Comparison of ENCODE assay signal across 9 cellular contexts in the genomic region with DNA sequence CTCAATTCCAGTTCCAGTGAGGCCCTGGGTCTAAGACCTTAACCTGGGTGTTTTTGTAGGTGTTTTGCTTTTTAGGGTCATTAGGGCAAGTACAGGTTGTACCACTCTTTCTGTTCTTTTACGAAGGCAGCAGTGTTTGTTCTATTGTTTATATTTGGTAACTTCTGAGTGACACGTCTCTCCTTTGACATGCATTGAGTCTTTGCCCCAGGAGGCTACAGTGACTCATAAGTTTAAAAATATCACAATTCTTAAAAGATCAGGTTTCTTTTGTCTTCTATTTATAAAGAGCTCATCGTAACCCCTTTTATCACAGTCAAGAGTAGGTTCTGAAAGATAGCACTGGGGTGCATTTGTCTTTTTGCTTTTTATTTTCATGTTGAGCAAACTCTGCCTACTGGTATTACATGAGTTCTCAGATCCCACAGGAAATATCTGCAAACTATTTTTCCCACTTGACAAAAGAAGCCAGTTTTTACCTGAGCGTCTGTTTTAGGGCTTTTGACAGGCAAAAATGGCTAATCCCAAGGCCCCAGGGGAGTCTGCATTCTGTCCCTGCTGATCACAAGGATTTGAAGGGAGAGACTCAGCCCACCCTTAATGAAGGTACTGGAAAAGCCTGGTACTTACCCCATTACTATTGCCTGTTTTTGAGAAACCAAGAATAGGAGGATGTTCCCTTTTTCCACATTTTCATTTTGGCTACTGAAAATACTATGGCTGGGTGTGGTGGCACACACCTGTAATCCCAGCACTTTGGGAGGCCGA. TPM values are rescaled to one million over a fixed set of nuclear protein-coding genes. Genes with fewer than 3 reads are reported as not detected.
A peak's percentile ranks its signal among the peaks of the same experiment; 100 is the strongest.
DNase-seq lines count a peak whose midpoint lies in the region; ATAC-seq, FAIRE-seq and TF ChIP-seq lines count a peak whose summit lies in the region.
"Had no signal": no experiment of that assay in that cellular context is flagged by ENCODE, and none has a peak within 500 bp of the region (broad histone marks: within the 10 kb centered on the region; RNA-seq: fewer than 3 reads in every experiment).

No MANE protein-coding gene starts in this region.

- H3K4me1 ChIP-seq in BLaER1 treated with 17β-estradiol and CSF1 and Interleukin-3, amounts not matched to agents 10 nM and 100 nM = peaks cover 12 to 52% (median 25%) of the 10 kb centered on the region in 10 experiments
- peaks cover 30% of the 10 kb centered on the region for H3K4me1 ChIP-seq in skeletal muscle satellite cell (ENCODE audit: control insufficient read depth, insufficient read depth, low read length)

- H3K4me3 Mint-ChIP-seq in T-helper 2 cell treated with Interferon-gamma antibody and Interleukin-4, amounts not matched to agents 5 μg/mL and 100 μg/mL, for 36 hours = no peak overlapping the region
- H3K4me3 Mint-ChIP-seq: central memory CD8-positive, alpha-beta T cell had no signal

- FAIRE-seq in bronchial epithelial cell (lab: Jason Lieb, UNC) = no peak

- no peaks in the 10 kb centered on the region for H3K9me3 ChIP-seq in BLaER1 treated with 17β-estradiol and CSF1 and Interleukin-3, amounts not matched to agents 10 nM and 100 nM (replicated peaks in 1 of 11)
- no peaks in the 10 kb centered on the region for H3K9me3 ChIP-seq in skeletal muscle satellite cell (replicated peaks; ENCODE audit: low read length)

- peaks cover 7% of the 10 kb centered on the region for H3K36me3 Mint-ChIP-seq in T-helper 2 cell treated with Interferon-gamma antibody and Interleukin-4, amounts not matched to agents 5 μg/mL and 100 μg/mL, for 36 hours (ENCODE audit: low read depth)

- ATAC-seq in GM19455 (IDR thresholded peaks at IDR 0.05; ENCODE audit: unreplicated experiment) (peak; percentile 80), HG03439 (IDR thresholded peaks at IDR 0.05; ENCODE audit: unreplicated experiment) (peak; percentile 87)

- TF ChIP-seq CTCF in bronchial epithelial cell (IDR thresholded peaks at IDR 0.05; ENCODE audit: insufficient read depth, low read length, severe bottlenecking) = no peak

- no peak overlapping the region for H3K27ac Mint-ChIP-seq in T-helper 2 cell treated with Interferon-gamma antibody and Interleukin-4, amounts not matched to agents 5 μg/mL and 100 μg/mL, for 36 hours

- no peaks in the 10 kb centered on the region for H3K27me3 ChIP-seq in BLaER1 treated with 17β-estradiol and CSF1 and Interleukin-3, amounts not matched to agents 10 nM and 100 nM
- H3K27me3 ChIP-seq in bronchial epithelial cell (ENCODE audit: control insufficient read depth, insufficient read depth, low read length) (no peaks in the 10 kb centered on the region), skeletal muscle satellite cell (ENCODE audit: control insufficient read depth, insufficient read depth, low read length) (no peaks in the 10 kb centered on the region)

- DNase-seq in bronchial epithelial cell (ENCODE audit: low read depth) (peak; percentile 85), NOMO-1 treated with dmso at 0.1 percent for 144 hours (lab: John Stamatoyannopoulos, UW; ENCODE audit: unreplicated experiment) (no peak)
- no peak for DNase-seq in stimulated activated CD4-positive, alpha-beta T cell treated with anti-CD3 and anti-CD28 coated beads, Interleukin-2, amount 100 ng/mL, for 48 hours
- no peak for DNase-seq in T-helper 2 cell treated with Interferon-gamma antibody and Interleukin-4, amounts not matched to agents 5 μg/mL and 100 μg/mL, for 36 hours (ENCODE audit: low spot score)

- H3K36me3 ChIP-seq in BLaER1 treated with 17β-estradiol and CSF1 and Interleukin-3, amounts not matched to agents 10 nM and 100 nM = peaks cover 6 to 59% (median 26%) of the 10 kb centered on the region in 11 experiments; a peak in 21 of 22 replicates
- no peaks in the 10 kb centered on the region for H3K36me3 ChIP-seq in bronchial epithelial cell (ENCODE audit: control insufficient read depth, insufficient read depth, low read length)
- peaks cover under 1% of the 10 kb centered on the region for H3K36me3 ChIP-seq in skeletal muscle satellite cell (ENCODE audit: insufficient read depth, low read length)

- peak overlapping the region in 3 of 10 experiments; percentile 3 to 32 (median 4); a peak in 2 of 20 replicates for H3K4me3 ChIP-seq in BLaER1 treated with 17β-estradiol and CSF1 and Interleukin-3, amounts not matched to agents 10 nM and 100 nM
- H3K4me3 ChIP-seq in bronchial epithelial cell (ENCODE audit: low read depth, low read length) (no peak overlapping the region), skeletal muscle satellite cell (ENCODE audit: low read length) (peak overlapping the region; percentile 4)

- H3K4me1 Mint-ChIP-seq in T-helper 2 cell treated with Interferon-gamma antibody and Interleukin-4, amounts not matched to agents 5 μg/mL and 100 μg/mL, for 36 hours (ENCODE audit: low read depth) = no peaks in the 10 kb centered on the region
- H3K4me1 Mint-ChIP-seq: central memory CD8-positive, alpha-beta T cell had no signal

- H3K4me2 ChIP-seq in BLaER1 treated with 17β-estradiol and CSF1 and Interleukin-3, amounts not matched to agents 10 nM and 100 nM = peak overlapping the region; percentile 43 to 82 (median 73)
- peak overlapping the region; percentile 59 for H3K4me2 ChIP-seq in skeletal muscle satellite cell (ENCODE audit: low read length)

- H3K9me3 Mint-ChIP-seq in T-helper 2 cell treated with Interferon-gamma antibody and Interleukin-4, amounts not matched to agents 5 μg/mL and 100 μg/mL, for 36 hours = no peaks in the 10 kb centered on the region
- H3K9me3 Mint-ChIP-seq: central memory CD8-positive, alpha-beta T cell had no signal

- no peaks in the 10 kb centered on the region for H4K20me1 ChIP-seq in BLaER1 treated with 17β-estradiol and CSF1 and Interleukin-3, amounts not matched to agents 10 nM and 100 nM

- H3K27ac ChIP-seq in BLaER1 treated with 17β-estradiol and CSF1 and Interleukin-3, amounts not matched to agents 10 nM and 100 nM = peak overlapping the region in 10 of 11 experiments; percentile 18 to 80 (median 52); a peak in 20 of 22 replicates

- H3K9ac ChIP-seq in BLaER1 treated with 17β-estradiol and CSF1 and Interleukin-3, amounts not matched to agents 10 nM and 100 nM = peak overlapping the region; percentile 18 to 67 (median 45); a peak in 18 of 22 replicates
- H3K9ac ChIP-seq in skeletal muscle satellite cell (ENCODE audit: low read depth, low read length) = peak overlapping the region; percentile 54

- H3K27me3 Mint-ChIP-seq in T-helper 2 cell treated with Interferon-gamma antibody and Interleukin-4, amounts not matched to agents 5 μg/mL and 100 μg/mL, for 36 hours (ENCODE audit: low read depth) = no peaks in the 10 kb centered on the region
- H3K27me3 Mint-ChIP-seq: central memory CD8-positive, alpha-beta T cell had no signal

RNA-seq across cellular contexts. Expression of a gene that starts 7.9 kb away (rescaled TPM):
- 0.64 and 1.1 TPM in 2 replicates for total RNA-seq in bronchial epithelial cell
- total RNA-seq in skeletal muscle satellite cell (2012; rRNA removed) = 0.76 and 1.1 TPM in 2 replicates

RNA-seq across cellular contexts. Expression of a gene that starts 21.5 kb away (rescaled TPM):
- 138 and 173 TPM in 2 replicates for total RNA-seq in bronchial epithelial cell
- total RNA-seq in skeletal muscle satellite cell (2012; rRNA removed) = 194 and 224 TPM in 2 replicates

RNA-seq across cellular contexts. Expression of a gene that starts 49.6 kb away (rescaled TPM):
- total RNA-seq in bronchial epithelial cell = 16.8 and 17.6 TPM in 2 replicates
- 32.8 and 38.8 TPM in 2 replicates for total RNA-seq in skeletal muscle satellite cell (2012; rRNA removed)

RNA-seq across cellular contexts. Expression of a gene that starts 49.8 kb away (rescaled TPM):
- 17.6 and 24.3 TPM in 2 replicates for total RNA-seq in bronchial epithelial cell
- total RNA-seq in skeletal muscle satellite cell (2012; rRNA removed) = 16.6 and 19.3 TPM in 2 replicates
